ENCODE assay signal across 11 cellular contexts in genomic region chr3:171936231-171936841, GRCh38.
DNase-seq lines count a peak whose midpoint lies in the region; ATAC-seq and TF ChIP-seq lines count a peak whose summit lies in the region.
"Had no signal": no experiment of that assay in that cellular context is flagged by ENCODE, and none has a peak within 500 bp of the region (broad histone marks: within the 10 kb centered on the region; RNA-seq: fewer than 3 reads in every experiment).

No MANE protein-coding gene starts in this region.

- POLR2A ChIA-PET in PC-3 (lab: Charles Lee; ENCODE audit: unreplicated experiment), result interaction anchor here (0.9 kb wide), 1 partner anchor 103 kb away, joined by 3 read pairs; no protein-coding TSS in a partner anchor

- H3K4me1 ChIP-seq in PC-3 (ENCODE audit: insufficient read depth, low read length) (peaks cover 16% of the 10 kb centered on the region), fibroblast of lung (ENCODE audit: control insufficient read depth, extremely low read depth, insufficient read depth, low read length) (no peaks in the 10 kb centered on the region)
- H3K4me1 ChIP-seq: esophagus muscularis mucosa had no signal

- DNase-seq in GM04504 (ENCODE audit: low read depth), result peak; percentile 24
- peak; percentile 60 for DNase-seq in PC-3
- DNase-seq in fibroblast of lung (ENCODE audit: low read depth in 2 of 2), result peak; percentile 82 to 88
- DNase-seq in sciatic nerve (ENCODE audit: low spot score), result no peak
- no peak for DNase-seq in KG1 (lab: John Stamatoyannopoulos, UW)
- DNase-seq in GOT3 (lab: John Stamatoyannopoulos, UW), result no peak
- no peak for DNase-seq in ureter (ENCODE audit: low spot score)
- DNase-seq: activated naive CD4-positive, alpha-beta T cell treated with Interleukin-2 at 50 U/mL for 16 hours; NCI-H2171 had no signal

- H3K9me2 ChIP-seq in PC-3 (replicated peaks; ENCODE audit: low read length), result 0 out of 2 replicates have a peak, but pooled peaks cover 4% of the 10 kb centered on the region

- H3K4me2 ChIP-seq in PC-3 (ENCODE audit: low read length) (0 out of 2 replicates have a peak overlapping the region, but pooled peaks have one; percentile 3), fibroblast of lung (ENCODE audit: extremely low read depth, insufficient read depth, low read length) (no peak overlapping the region)

- H3K9ac ChIP-seq in PC-3 (ENCODE audit: low read length), result no peak overlapping the region
- no peak overlapping the region for H3K9ac ChIP-seq in fibroblast of lung (ENCODE audit: insufficient read depth, low read length)

- CTCF ChIA-PET in PC-3 (lab: Charles Lee), result no interaction called here

- H4K20me1 ChIP-seq in PC-3 (ENCODE audit: low read length) (no peaks in the 10 kb centered on the region), fibroblast of lung (ENCODE audit: control insufficient read depth, extremely low read depth, insufficient read depth, low read length) (no peaks in the 10 kb centered on the region)

- BruUV-seq in PC-3 (replicated peaks; lab: Mats Ljungman, UMichigan), result no TSS peak

- no peaks in the 10 kb centered on the region for H3K79me2 ChIP-seq in PC-3 (ENCODE audit: low read length)
- H3K79me2 ChIP-seq in fibroblast of lung (ENCODE audit: control insufficient read depth, insufficient read depth, low read length), result no peaks in the 10 kb centered on the region

- no peak overlapping the region for H3K4me3 ChIP-seq in PC-3 (ENCODE audit: low read length)
- no peak overlapping the region for H3K4me3 ChIP-seq in fibroblast of lung (replicated peaks in 1 of 4; ENCODE audit: control extremely low read depth in 1 of 4, insufficient read depth in 1 of 4, low read depth in 3 of 4, low read length in 4 of 4)
- H3K4me3 ChIP-seq: esophagus muscularis mucosa had no signal

- H2AFZ ChIP-seq in PC-3 (ENCODE audit: low read length) (no peak overlapping the region), fibroblast of lung (ENCODE audit: low read length) (no peak overlapping the region)

- H3K27me3 ChIP-seq in PC-3 (ENCODE audit: low read length) (no peaks in the 10 kb centered on the region), fibroblast of lung (ENCODE audit: control insufficient read depth, insufficient read depth, low read length) (no peaks in the 10 kb centered on the region)
- H3K27me3 ChIP-seq: esophagus muscularis mucosa had no signal

- H3K36me3 ChIP-seq in PC-3 (ENCODE audit: low read depth, low read length), result no peaks in the 10 kb centered on the region
- no peaks in the 10 kb centered on the region for H3K36me3 ChIP-seq in fibroblast of lung (ENCODE audit: control insufficient read depth, insufficient read depth, low read length)
- H3K36me3 ChIP-seq: esophagus muscularis mucosa had no signal

- H3K27ac ChIP-seq in PC-3 (ENCODE audit: low read length) (peak overlapping the region; percentile 53), fibroblast of lung (ENCODE audit: insufficient read depth, low read length) (no peak overlapping the region)
- H3K27ac ChIP-seq: esophagus muscularis mucosa had no signal

- H3K9me3 ChIP-seq in PC-3 (ENCODE audit: low read length), result no peaks in the 10 kb centered on the region
- H3K9me3 ChIP-seq in fibroblast of lung (ENCODE audit: control insufficient read depth, insufficient read depth, low read depth, low read length), result no peaks in the 10 kb centered on the region
- H3K9me3 ChIP-seq: esophagus muscularis mucosa had no signal

- ATAC-seq in PC-3 (peak; percentile 50), sciatic nerve (peak; percentile 17), GM18858 (IDR thresholded peaks at IDR 0.05; ENCODE audit: unreplicated experiment) (no peak)

- intact Hi-C loops in PC-3 (cut with micrococcal nuclease), result no loop called here
- intact Hi-C loops in sciatic nerve (cut with DNase I), result no loop called here

- H3F3A ChIP-seq in PC-3 (ENCODE audit: low read length, unreplicated experiment), result no peaks in the 10 kb centered on the region

- TF ChIP-seq CTCF in PC-3 (conservative IDR thresholded peaks at IDR 0.05; ENCODE audit: low read depth, low read length), result no peak
- no peak for TF ChIP-seq CTCF in fibroblast of lung (conservative IDR thresholded peaks at IDR 0.05 in 1 of 2, IDR thresholded peaks at IDR 0.05 in 1 of 2; ENCODE audit: low read depth in 1 of 2, low read length in 2 of 2)

Comparison
In these comparisons a context has a peak if more than half of its experiments do, and no peak if none do; other contexts are left out.
1. DNase-seq: peak in GM04504 (single experiment), PC-3 (single experiment) and fibroblast of lung (2 of 2); none in sciatic nerve (single experiment), KG1 (single experiment), GOT3 (single experiment) and ureter (single experiment).